18 cellular contexts compared by ENCODE assay signal in genomic region chr4:80709082-80709869, GRCh38.
A peak's percentile ranks its signal among the peaks of the same experiment; 100 is the strongest.
DNase-seq lines count a peak whose midpoint lies in the region; ATAC-seq and TF ChIP-seq lines count a peak whose summit lies in the region.
"Had no signal": no experiment of that assay in that cellular context is flagged by ENCODE, and none has a peak within 500 bp of the region (broad histone marks: within the 10 kb centered on the region; RNA-seq: fewer than 3 reads in every experiment).

No MANE protein-coding gene starts in this region.

- peaks cover 22% of the 10 kb centered on the region for H3K4me1 ChIP-seq in CD8-positive, alpha-beta T cell (ENCODE audit: insufficient read depth, low read length)
- peaks cover 46% of the 10 kb centered on the region for H3K4me1 ChIP-seq in OCI-LY1 (ENCODE audit: insufficient read depth, low read length, severe bottlenecking)

- H3K27ac ChIP-seq in CD8-positive, alpha-beta T cell (ENCODE audit: low read depth, low read length): no peak overlapping the region
- peak overlapping the region; percentile 18 for H3K27ac ChIP-seq in OCI-LY1 (ENCODE audit: low read depth, low read length, poor library complexity, severe bottlenecking)

- H3K4me1 Mint-ChIP-seq in CD8-positive, alpha-beta T cell (ENCODE audit: low read depth): peaks cover 25% of the 10 kb centered on the region
- H3K4me1 Mint-ChIP-seq in activated CD8-positive, alpha-beta memory T cell treated with anti-CD3 and anti-CD28 coated beads, Interleukin-2, amount 10 ng/mL, durations not matched to agents 7 days and 5 days: no peaks in the 10 kb centered on the region
- H3K4me1 Mint-ChIP-seq: GM23338 had no signal

- peak; percentile 36 for ATAC-seq in CD8-positive, alpha-beta T cell
- ATAC-seq in esophagus mucosa (peak; percentile 77), HG02970 (IDR thresholded peaks at IDR 0.05; ENCODE audit: low FRiP score, unreplicated experiment) (no peak), HG03378 (IDR thresholded peaks at IDR 0.05; ENCODE audit: unreplicated experiment) (no peak)
- no peak for ATAC-seq in activated CD8-positive, alpha-beta memory T cell treated with anti-CD3 and anti-CD28 coated beads, Interleukin-2, amount 10 ng/mL, durations not matched to agents 7 days and 5 days
- ATAC-seq: GM23338 had no signal

- no peak overlapping the region for H2AFZ ChIP-seq in OCI-LY1 (ENCODE audit: low read length)

- no peaks in the 10 kb centered on the region for H4K20me1 ChIP-seq in OCI-LY1 (ENCODE audit: insufficient read depth, low read length)

- H3K4me3 Mint-ChIP-seq in CD8-positive, alpha-beta T cell: no peak overlapping the region
- no peak overlapping the region for H3K4me3 Mint-ChIP-seq in activated CD8-positive, alpha-beta memory T cell treated with anti-CD3 and anti-CD28 coated beads, Interleukin-2, amount 10 ng/mL, durations not matched to agents 7 days and 5 days
- H3K4me3 Mint-ChIP-seq: GM23338 had no signal

- H3K9me3 ChIP-seq in CD8-positive, alpha-beta T cell (ENCODE audit: low read length): no peaks in the 10 kb centered on the region
- no peaks in the 10 kb centered on the region for H3K9me3 ChIP-seq in OCI-LY1 (ENCODE audit: low read length)

- no peak for DNase-seq in CD8-positive, alpha-beta T cell
- DNase-seq in renal cortical epithelial cell (ENCODE audit: low read depth): peak; percentile 9
- no peak for DNase-seq in activated CD8-positive, alpha-beta memory T cell treated with anti-CD3 and anti-CD28 coated beads, Interleukin-2, amount 10 ng/mL, durations not matched to agents 7 days and 5 days
- DNase-seq: ACHN, AML-193, DMS 273 treated with DMSO at 0.1 percent for 48 hours, KBM-7, NCI-H1436, NCI-H2029, NCI-H2171 treated with DMSO at 0.1 percent for 48 hours, NCI-H510A treated with DMSO at 0.1 percent for 48 hours, RPMI8226, SIG-M5 had no signal

- no peaks in the 10 kb centered on the region for H3K36me3 ChIP-seq in CD8-positive, alpha-beta T cell (ENCODE audit: insufficient read depth, low read length)
- no peaks in the 10 kb centered on the region for H3K36me3 ChIP-seq in OCI-LY1 (ENCODE audit: insufficient read depth, low read length)

- CTCF ChIA-PET in CD8-positive, alpha-beta T cell (lab: Charles Lee): interaction anchor here (1.2 kb wide), 1 partner anchor 48 kb away, joined by 3 read pairs; no protein-coding TSS in a partner anchor
- CTCF ChIA-PET in activated CD8-positive, alpha-beta memory T cell treated with anti-CD3 and anti-CD28 coated beads, Interleukin-2, amount 10 ng/mL, durations not matched to agents 7 days and 5 days (lab: Charles Lee): no interaction called here

- H3K9me2 ChIP-seq in OCI-LY1 (ENCODE audit: low read depth, low read length): no peaks in the 10 kb centered on the region

- H3K27me3 Mint-ChIP-seq in CD8-positive, alpha-beta T cell (ENCODE audit: low read depth): no peaks in the 10 kb centered on the region
- no peaks in the 10 kb centered on the region for H3K27me3 Mint-ChIP-seq in activated CD8-positive, alpha-beta memory T cell treated with anti-CD3 and anti-CD28 coated beads, Interleukin-2, amount 10 ng/mL, durations not matched to agents 7 days and 5 days

- H3K36me3 Mint-ChIP-seq in CD8-positive, alpha-beta T cell: no peaks in the 10 kb centered on the region
- H3K36me3 Mint-ChIP-seq in activated CD8-positive, alpha-beta memory T cell treated with anti-CD3 and anti-CD28 coated beads, Interleukin-2, amount 10 ng/mL, durations not matched to agents 7 days and 5 days: no peaks in the 10 kb centered on the region

- no peak overlapping the region for H3K4me3 ChIP-seq in CD8-positive, alpha-beta T cell (ENCODE audit: low read depth, low read length)
- no peak overlapping the region for H3K4me3 ChIP-seq in OCI-LY1 (ENCODE audit: low read depth, low read length, poor library complexity, severe bottlenecking)
- H3K4me3 ChIP-seq: GM23338 had no signal

- intact Hi-C loops in CD8-positive, alpha-beta T cell (cut with DNase I, micrococcal nuclease): no loop called here

- no peaks in the 10 kb centered on the region for H3F3A ChIP-seq in OCI-LY1 (ENCODE audit: insufficient read depth, low read length)

- no peak for TF ChIP-seq CTCF in CD8-positive, alpha-beta T cell (IDR thresholded peaks at IDR 0.05)
- no peak for TF ChIP-seq CTCF in OCI-LY1 (IDR thresholded peaks at IDR 0.05; ENCODE audit: low read length)

- H3K27ac Mint-ChIP-seq in CD8-positive, alpha-beta T cell: peak overlapping the region; percentile 53
- H3K27ac Mint-ChIP-seq in activated CD8-positive, alpha-beta memory T cell treated with anti-CD3 and anti-CD28 coated beads, Interleukin-2, amount 10 ng/mL, durations not matched to agents 7 days and 5 days: no peak overlapping the region
- H3K27ac Mint-ChIP-seq: GM23338 had no signal

- H3K9ac ChIP-seq in OCI-LY1 (ENCODE audit: low read length): no peak overlapping the region

- no peaks in the 10 kb centered on the region for H3K9me3 Mint-ChIP-seq in CD8-positive, alpha-beta T cell
- H3K9me3 Mint-ChIP-seq in activated CD8-positive, alpha-beta memory T cell treated with anti-CD3 and anti-CD28 coated beads, Interleukin-2, amount 10 ng/mL, durations not matched to agents 7 days and 5 days (ENCODE audit: low read depth): no peaks in the 10 kb centered on the region
- H3K9me3 Mint-ChIP-seq: GM23338 had no signal

- H3K4me2 ChIP-seq in OCI-LY1 (ENCODE audit: low read length): no peak overlapping the region
- H3K4me2 ChIP-seq: GM23338 had no signal

- H3K79me2 ChIP-seq in OCI-LY1 (ENCODE audit: insufficient read depth, low read length): no peaks in the 10 kb centered on the region

- no peaks in the 10 kb centered on the region for H3K27me3 ChIP-seq in CD8-positive, alpha-beta T cell (ENCODE audit: insufficient read depth, low read length)
- H3K27me3 ChIP-seq in OCI-LY1 (ENCODE audit: insufficient read depth, low read length): no peaks in the 10 kb centered on the region

- POLR2A ChIA-PET in CD8-positive, alpha-beta T cell (lab: Charles Lee): interaction anchor here (0.9 kb wide), 1 partner anchor 79 kb away, joined by 4 read pairs; no protein-coding TSS in a partner anchor

Comparison
In these comparisons a context has a peak if more than half of its experiments do, and no peak if none do; other contexts are left out.
1. ATAC-seq: peak in CD8-positive, alpha-beta T cell (single experiment) and esophagus mucosa (single experiment); none in HG02970 (single experiment), HG03378 (single experiment) and activated CD8-positive, alpha-beta memory T cell treated with anti-CD3 and anti-CD28 coated beads, Interleukin-2, amount 10 ng/mL, durations not matched to agents 7 days and 5 days (single experiment).